10 cellular contexts compared by ENCODE assay signal in the genomic region with DNA sequence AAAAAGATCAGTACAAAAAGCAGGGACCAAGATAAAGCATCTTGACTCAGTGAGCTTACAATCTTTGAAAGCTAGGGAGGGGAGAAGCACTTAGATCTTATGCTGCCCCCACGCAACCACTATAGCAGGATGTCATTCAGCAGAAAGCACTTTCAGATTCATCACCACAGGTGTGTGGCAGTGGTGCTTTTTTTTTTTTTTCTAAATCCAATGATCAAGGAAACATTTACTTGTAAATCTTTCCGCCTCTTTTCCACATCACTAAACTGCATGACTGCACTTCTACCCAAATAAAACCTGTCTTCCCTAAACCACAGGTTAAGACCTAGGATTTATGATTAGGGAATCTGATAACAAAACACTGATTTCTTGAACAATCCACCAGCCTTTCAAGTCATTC.
A peak's percentile ranks its signal among the peaks of the same experiment; 100 is the strongest.
DNase-seq lines count a peak whose midpoint lies in the region; ATAC-seq and TF ChIP-seq lines count a peak whose summit lies in the region.
"Had no signal": no experiment of that assay in that cellular context is flagged by ENCODE, and none has a peak within 500 bp of the region (broad histone marks: within the 10 kb centered on the region; RNA-seq: fewer than 3 reads in every experiment).

No MANE protein-coding gene starts in this region.

- DNase-seq in Jurkat, Clone E6-1 (ENCODE audit: low read depth, low spot score) = peak; percentile 78
- DNase-seq in activated T-helper 2 cell treated with anti-CD3 and anti-CD28 coated beads, Interferon-gamma antibody, Interleukin-2, Interleukin-4, amounts not matched to agents 10 μg/mL and 5 μg/mL and 100 μg/mL, durations not matched to agents 14 hours and 24 hours and 36 hours (ENCODE audit: low spot score) = peak; percentile 32
- peak; percentile 19 to 40 (median 38) for DNase-seq in stimulated activated CD4-positive, alpha-beta T cell treated with anti-CD3 and anti-CD28 coated beads, TNF-alpha, amount 100 ng/mL, for 24 hours (ENCODE audit: low read depth in 3 of 3)
- DNase-seq in OCI-M1 (lab: John Stamatoyannopoulos, UW) = no peak
- DNase-seq in HUDEP-2 (lab: John Stamatoyannopoulos, UW; ENCODE audit: unreplicated experiment in 76 of 76) = no peak
- no peak for DNase-seq in spleen
- DNase-seq: islet precursor cell had no signal

- H3K4me1 Mint-ChIP-seq in activated T-helper 2 cell treated with anti-CD3 and anti-CD28 coated beads, Interferon-gamma antibody, Interleukin-2, Interleukin-4, amounts not matched to agents 10 μg/mL and 5 μg/mL and 100 μg/mL, durations not matched to agents 14 hours and 24 hours and 36 hours (ENCODE audit: low read depth) = peaks cover 44% of the 10 kb centered on the region

- 52 to 72% (median 69%) methylated on average over 2 of the region's 2 CpGs for WGBS in spleen, 5 donors

- H3K9me3 ChIP-seq in spleen = no peaks in the 10 kb centered on the region
- H3K9me3 ChIP-seq: right atrium auricular region had no signal

- peaks cover 9 to 63% (median 32%) of the 10 kb centered on the region in 6 donors for H3K4me1 ChIP-seq in spleen

- no peak overlapping the region for H3K4me3 Mint-ChIP-seq in activated T-helper 2 cell treated with anti-CD3 and anti-CD28 coated beads, Interferon-gamma antibody, Interleukin-2, Interleukin-4, amounts not matched to agents 10 μg/mL and 5 μg/mL and 100 μg/mL, durations not matched to agents 14 hours and 24 hours and 36 hours (ENCODE audit: low read depth)

- TF ChIP-seq POLR2A in spleen (IDR thresholded peaks at IDR 0.05) = no peak

- no peaks in the 10 kb centered on the region for H3K27me3 ChIP-seq in spleen (replicated peaks in 1 of 7)
- H3K27me3 ChIP-seq: right atrium auricular region had no signal

- no peaks in the 10 kb centered on the region for H3K36me3 ChIP-seq in spleen
- H3K36me3 ChIP-seq: right atrium auricular region had no signal

- no peaks in the 10 kb centered on the region for H3K27me3 Mint-ChIP-seq in activated T-helper 2 cell treated with anti-CD3 and anti-CD28 coated beads, Interferon-gamma antibody, Interleukin-2, Interleukin-4, amounts not matched to agents 10 μg/mL and 5 μg/mL and 100 μg/mL, durations not matched to agents 14 hours and 24 hours and 36 hours (ENCODE audit: low read depth)

- no peak overlapping the region for H3K4me3 ChIP-seq in Jurkat, Clone E6-1 (ENCODE audit: low read length)
- H3K4me3 ChIP-seq in spleen = no peak overlapping the region
- H3K4me3 ChIP-seq: right atrium auricular region had no signal

- ATAC-seq in GM18868 (IDR thresholded peaks at IDR 0.05; ENCODE audit: unreplicated experiment) (peak; percentile 50), HG03378 (IDR thresholded peaks at IDR 0.05; ENCODE audit: unreplicated experiment) (no peak)

- intact Hi-C loops in activated T-helper 2 cell treated with anti-CD3 and anti-CD28 coated beads, Interferon-gamma antibody, Interleukin-2, Interleukin-4, amounts not matched to agents 10 μg/mL and 5 μg/mL and 100 μg/mL, durations not matched to agents 14 hours and 24 hours and 36 hours (cut with micrococcal nuclease) = loop anchor here (1.0 to 2.0 kb wide), 3 partner anchors 38 to 77 kb away; no protein-coding TSS in a partner anchor
- intact Hi-C loops in spleen (cut with DNase I; ENCODE audit: low total_unique reads) = no loop called here

- H3K27ac Mint-ChIP-seq in activated T-helper 2 cell treated with anti-CD3 and anti-CD28 coated beads, Interferon-gamma antibody, Interleukin-2, Interleukin-4, amounts not matched to agents 10 μg/mL and 5 μg/mL and 100 μg/mL, durations not matched to agents 14 hours and 24 hours and 36 hours = peak overlapping the region; percentile 58

- peaks cover 17% of the 10 kb centered on the region for H3K36me3 Mint-ChIP-seq in activated T-helper 2 cell treated with anti-CD3 and anti-CD28 coated beads, Interferon-gamma antibody, Interleukin-2, Interleukin-4, amounts not matched to agents 10 μg/mL and 5 μg/mL and 100 μg/mL, durations not matched to agents 14 hours and 24 hours and 36 hours (ENCODE audit: low read depth)

- no peak overlapping the region for H3K27ac ChIP-seq in spleen
- H3K27ac ChIP-seq: right atrium auricular region had no signal

- no peaks in the 10 kb centered on the region for H3K9me3 Mint-ChIP-seq in activated T-helper 2 cell treated with anti-CD3 and anti-CD28 coated beads, Interferon-gamma antibody, Interleukin-2, Interleukin-4, amounts not matched to agents 10 μg/mL and 5 μg/mL and 100 μg/mL, durations not matched to agents 14 hours and 24 hours and 36 hours

- no peak for TF ChIP-seq CTCF in spleen (IDR thresholded peaks at IDR 0.05 in 8 of 11, conservative IDR thresholded peaks at IDR 0.05 in 3 of 11)

Comparison
In these comparisons a context has a peak if more than half of its experiments do, and no peak if none do; other contexts are left out.
1. DNase-seq: peak in Jurkat, Clone E6-1 (single experiment), activated T-helper 2 cell treated with anti-CD3 and anti-CD28 coated beads, Interferon-gamma antibody, Interleukin-2, Interleukin-4, amounts not matched to agents 10 μg/mL and 5 μg/mL and 100 μg/mL, durations not matched to agents 14 hours and 24 hours and 36 hours (single experiment) and stimulated activated CD4-positive, alpha-beta T cell treated with anti-CD3 and anti-CD28 coated beads, TNF-alpha, amount 100 ng/mL, for 24 hours (3 of 3); none in OCI-M1 (single experiment), HUDEP-2 (0 of 76) and spleen (single experiment).